18 cellular contexts compared by ENCODE assay signal in genomic region chr6:143855057-143855456, GRCh38. TPM values are rescaled to one million over a fixed set of nuclear protein-coding genes. Genes with fewer than 3 reads are reported as not detected.
"Had no signal": no experiment of that assay in that cellular context is flagged by ENCODE, and none has a peak within 500 bp of the region (broad histone marks: within the 10 kb centered on the region; RNA-seq: fewer than 3 reads in every experiment).

No MANE protein-coding gene starts in this region.

RNA-seq across cellular contexts. Expression of gene ZC2HC1B, which starts 9.2 kb away (rescaled TPM):
- total RNA-seq: activated naive CD4-positive, alpha-beta T cell treated with anti-CD3 and anti-CD28 coated beads for 36 hours; activated naive CD4-positive, alpha-beta T cell treated with anti-CD3 and anti-CD28 coated beads, Interleukin-2, amount 50 U/mL, for 72 hours; activated naive CD8-positive, alpha-beta T cell treated with anti-CD3 and anti-CD28 coated beads for 36 hours; activated naive CD8-positive, alpha-beta T cell treated with anti-CD3 and anti-CD28 coated beads, Interleukin-2, amount 10 ng/mL, durations not matched to agents 7 days and 5 days; activated T-cell treated with anti-CD3 and anti-CD28 coated beads, Interleukin-2, amount 50 U/mL, for 4 hours; activated T-cell treated with anti-CD3 and anti-CD28 coated beads, Interleukin-2, amount 50 U/mL, for 72 hours; activated T-helper 1 cell treated with anti-CD3 and anti-CD28 coated beads, Interleukin-12 subunit alpha, Interleukin-12 subunit beta, Interleukin-2, Interleukin-4 antibody, amounts not matched to agents 30 ng/mL and 10 ng/mL and 1 ng/mL, durations not matched to agents 14 hours and 24 hours and 36 hours; activated T-helper 2 cell treated with anti-CD3 and anti-CD28 coated beads, Interferon-gamma antibody, Interleukin-2, Interleukin-4, amounts not matched to agents 10 μg/mL and 5 μg/mL and 100 μg/mL, durations not matched to agents 14 hours and 24 hours and 36 hours; aorta; ascending aorta; astrocyte; body of pancreas; breast epithelium; bronchial epithelial cell; cardiac muscle cell; cardiac septum; cerebellum; chondrocyte had no signal
- polyA plus RNA-seq: aorta, cardiac muscle cell had no signal
